ENCODE assay signal across 15 cellular contexts in genomic region chr21:46392921-46393320, GRCh38.
DNase-seq lines count a peak whose midpoint lies in the region; ATAC-seq and TF ChIP-seq lines count a peak whose summit lies in the region.
"Had no signal": no experiment of that assay in that cellular context is flagged by ENCODE, and none has a peak within 500 bp of the region (broad histone marks: within the 10 kb centered on the region; RNA-seq: fewer than 3 reads in every experiment).

No MANE protein-coding gene starts in this region.

- intact Hi-C loops in right lobe of liver (cut with DNase I): no loop called here

- WGBS in right lobe of liver (ENCODE audit: insufficient coverage, low coverage, low lambda C conversion rate, missing lambda C conversion rate): 75% methylated on average over 5 of the region's 13 CpGs
- WGBS in tibial nerve, 2 donors: 58 to 77% methylated on average over 13 of the region's 13 CpGs

- peak; percentile 14 to 30 for DNase-seq in SHP77 (lab: John Stamatoyannopoulos, UW)
- no peak for DNase-seq in SHP77 treated with DMSO at 0.1 percent for 48 hours (lab: John Stamatoyannopoulos, UW)
- DNase-seq in choroid plexus epithelial cell (ENCODE audit: low read depth): peak; percentile 55
- DNase-seq in right lobe of liver: no peak
- peak; percentile 12 to 41 for DNase-seq in tibial nerve (ENCODE audit: low spot score in 2 of 2)
- no peak for DNase-seq in kidney glomerular epithelial cell (lab: John Stamatoyannopoulos, UW)
- DNase-seq: 8988T; activated CD4-positive, CD25-positive, alpha-beta regulatory T cell treated with anti-CD3 and anti-CD28 coated beads, Interleukin-2, amount 50 U/mL, for 72 hours; DND-41; mesendoderm; NCI-H446; SIG-M5 had no signal

- peak overlapping the region; percentile 89 to 98 (median 98) for H3K27ac ChIP-seq in right lobe of liver
- H3K27ac ChIP-seq in tibial nerve: no peak overlapping the region
- H3K27ac ChIP-seq: coronary artery had no signal

- ATAC-seq in right lobe of liver: no peak
- no peak for ATAC-seq in GM21367 (IDR thresholded peaks at IDR 0.05; ENCODE audit: unreplicated experiment)
- ATAC-seq in GM18909 (IDR thresholded peaks at IDR 0.05; ENCODE audit: poor library complexity, unreplicated experiment): no peak

- TF ChIP-seq POLR2A in right lobe of liver (IDR thresholded peaks at IDR 0.05) (no peak), tibial nerve (IDR thresholded peaks at IDR 0.05) (no peak)

- no peak for TF ChIP-seq EP300 in tibial nerve (IDR thresholded peaks at IDR 0.05)

- no peak overlapping the region for H3K4me3 ChIP-seq in choroid plexus epithelial cell (ENCODE audit: low read depth, low read length)
- no peak overlapping the region for H3K4me3 ChIP-seq in right lobe of liver
- H3K4me3 ChIP-seq in tibial nerve: peak overlapping the region in 1 of 4 donors; percentile 9
- H3K4me3 ChIP-seq: coronary artery had no signal

- H3K9me3 ChIP-seq in right lobe of liver (no peaks in the 10 kb centered on the region), tibial nerve (no peaks in the 10 kb centered on the region)

- TF ChIP-seq CTCF in choroid plexus epithelial cell (conservative IDR thresholded peaks at IDR 0.05; ENCODE audit: low read depth, low read length): peak; percentile 11
- TF ChIP-seq CTCF in right lobe of liver (IDR thresholded peaks at IDR 0.05): no peak
- no peak for TF ChIP-seq CTCF in tibial nerve (IDR thresholded peaks at IDR 0.05)

- H3K27me3 ChIP-seq in right lobe of liver: no peaks in the 10 kb centered on the region
- H3K27me3 ChIP-seq in tibial nerve: no peaks in the 10 kb centered on the region

- H3K4me1 ChIP-seq in right lobe of liver: peaks cover 0 to 20% (median 7%) of the 10 kb centered on the region in 4 donors
- peaks cover 0 to 10% (median 0%) of the 10 kb centered on the region in 4 donors for H3K4me1 ChIP-seq in tibial nerve

- H3K36me3 ChIP-seq in right lobe of liver (peaks cover 0 to 16% (median 2%) of the 10 kb centered on the region in 4 donors), tibial nerve (peaks cover 0 to 79% (median 5%) of the 10 kb centered on the region in 3 donors)

Comparison
In these comparisons a context has a peak if more than half of its experiments do, and no peak if none do; other contexts are left out.
1. DNase-seq: peak in SHP77 (2 of 2), choroid plexus epithelial cell (single experiment) and tibial nerve (2 of 2); none in SHP77 treated with DMSO at 0.1 percent for 48 hours (single experiment), right lobe of liver (0 of 3) and kidney glomerular epithelial cell (single experiment).
2. H3K27ac ChIP-seq: peak in right lobe of liver (3 of 3); none in tibial nerve (0 of 4).